Comparison of ENCODE assay signal across 1 cellular context in genomic region chr5:140312067-140312790, GRCh38.
TF ChIP-seq lines count a peak whose summit lies in the region.

No MANE protein-coding gene starts in this region.

TF ChIP-seq in HepG2, 621 proteins besides CTCF, POLR2A, EP300 and RAD21:
- TF ChIP-seq ATF5 (CRISPR knock-in tag; IDR thresholded peaks at IDR 0.05; ENCODE audit: low read depth) (no peak), SNAPC5 (CRISPR knock-in tag; IDR thresholded peaks at IDR 0.05; ENCODE audit: borderline replicate concordance) (no peak), ZNF879 (CRISPR knock-in tag; IDR thresholded peaks at IDR 0.05) (no peak), ZNF563 (CRISPR knock-in tag; IDR thresholded peaks at IDR 0.05) (no peak), HIC2 (CRISPR knock-in tag; IDR thresholded peaks at IDR 0.05; ENCODE audit: low read depth) (no peak), THAP9 (CRISPR knock-in tag; IDR thresholded peaks at IDR 0.05; ENCODE audit: borderline replicate concordance) (no peak), ZNF775 (CRISPR knock-in tag; IDR thresholded peaks at IDR 0.05; ENCODE audit: borderline replicate concordance) (no peak), CREB3 (CRISPR knock-in tag; IDR thresholded peaks at IDR 0.05) (no peak), ZFX (CRISPR knock-in tag; IDR thresholded peaks at IDR 0.05; ENCODE audit: low read depth) (no peak), ZNF224 (CRISPR knock-in tag; IDR thresholded peaks at IDR 0.05) (no peak), MZF1 (CRISPR knock-in tag; IDR thresholded peaks at IDR 0.05; ENCODE audit: borderline replicate concordance) (no peak), RFX1 (IDR thresholded peaks at IDR 0.05) (no peak), ZNF33A (CRISPR knock-in tag; IDR thresholded peaks at IDR 0.05; ENCODE audit: borderline replicate concordance) (no peak), ZNF782 (CRISPR knock-in tag; IDR thresholded peaks at IDR 0.05; ENCODE audit: borderline replicate concordance) (no peak), HOXD1 (CRISPR knock-in tag; IDR thresholded peaks at IDR 0.05) (no peak)
